ENCODE assay signal across 1 cellular context in the genomic region with DNA sequence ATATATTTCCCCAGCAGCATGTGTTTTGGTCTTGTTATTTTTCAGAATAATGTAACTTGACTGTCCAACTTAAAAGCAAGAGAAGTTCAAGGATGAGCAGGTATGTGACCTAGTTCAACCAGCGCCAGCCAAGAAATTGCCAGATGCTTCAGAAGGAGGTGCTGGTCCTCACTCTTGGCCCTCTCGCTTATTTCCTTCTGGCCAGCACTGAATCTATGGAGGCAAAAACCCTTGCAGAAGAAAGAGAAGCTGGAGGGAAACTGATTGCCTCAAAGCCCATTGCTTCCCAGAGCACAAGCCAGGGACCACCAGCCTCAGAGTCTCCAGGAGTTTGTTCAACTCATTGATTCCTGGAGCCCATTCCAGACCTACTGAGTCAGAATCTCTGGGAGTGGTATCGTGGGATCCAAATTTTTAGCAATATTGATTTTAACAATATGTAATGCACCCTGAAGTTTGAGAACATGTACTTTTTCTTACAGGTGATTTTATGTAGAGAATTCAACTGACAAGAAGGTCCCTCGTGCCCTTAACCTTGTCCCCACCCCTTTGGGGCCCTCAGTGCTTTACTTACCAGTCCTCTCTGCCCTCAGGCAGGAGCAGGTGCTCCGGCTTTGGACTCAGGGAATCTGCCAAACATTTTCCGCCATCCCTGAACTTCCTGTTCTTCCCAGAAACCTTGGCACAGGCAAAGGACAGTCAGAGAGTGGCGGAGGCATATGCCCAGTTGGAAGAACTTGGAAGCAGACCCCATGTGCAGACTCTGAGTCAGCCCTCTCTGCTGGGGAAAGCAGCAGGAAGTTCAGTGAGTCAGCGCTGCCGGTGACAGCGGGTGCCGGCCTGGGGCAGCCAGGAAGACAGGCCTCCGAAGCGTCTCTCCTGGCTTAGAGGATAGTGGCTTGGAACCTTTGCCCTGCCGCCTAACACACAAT.
TF ChIP-seq lines count a peak whose summit lies in the region.

No MANE protein-coding gene starts in this region.

TF ChIP-seq in HCT116, 20 proteins besides CTCF, POLR2A, EP300 and RAD21 (continued from another document):
- TF ChIP-seq EGR1 (IDR thresholded peaks at IDR 0.05; ENCODE audit: low read depth) (no peak), SRF (IDR thresholded peaks at IDR 0.05; ENCODE audit: low read depth) (peak; percentile 61; the same call in 1 of the 2 replicates), ELF1 (IDR thresholded peaks at IDR 0.05; ENCODE audit: borderline replicate concordance, low read depth) (peak; percentile 43; the same call in 1 of the 2 replicates), FOSL1 (IDR thresholded peaks at IDR 0.05; ENCODE audit: low read depth) (peak; percentile 95), CBX3 (IDR thresholded peaks at IDR 0.05; ENCODE audit: low read depth) (peak; percentile 98), EZH2phosphoT487 (IDR thresholded peaks at IDR 0.05; ENCODE audit: borderline replicate concordance) (no peak), YY1 (IDR thresholded peaks at IDR 0.05; ENCODE audit: extremely low read depth, insufficient replicate concordance, low read depth, low read length) (peak; percentile 79)
- TF ChIP-seq, protein P1, sequence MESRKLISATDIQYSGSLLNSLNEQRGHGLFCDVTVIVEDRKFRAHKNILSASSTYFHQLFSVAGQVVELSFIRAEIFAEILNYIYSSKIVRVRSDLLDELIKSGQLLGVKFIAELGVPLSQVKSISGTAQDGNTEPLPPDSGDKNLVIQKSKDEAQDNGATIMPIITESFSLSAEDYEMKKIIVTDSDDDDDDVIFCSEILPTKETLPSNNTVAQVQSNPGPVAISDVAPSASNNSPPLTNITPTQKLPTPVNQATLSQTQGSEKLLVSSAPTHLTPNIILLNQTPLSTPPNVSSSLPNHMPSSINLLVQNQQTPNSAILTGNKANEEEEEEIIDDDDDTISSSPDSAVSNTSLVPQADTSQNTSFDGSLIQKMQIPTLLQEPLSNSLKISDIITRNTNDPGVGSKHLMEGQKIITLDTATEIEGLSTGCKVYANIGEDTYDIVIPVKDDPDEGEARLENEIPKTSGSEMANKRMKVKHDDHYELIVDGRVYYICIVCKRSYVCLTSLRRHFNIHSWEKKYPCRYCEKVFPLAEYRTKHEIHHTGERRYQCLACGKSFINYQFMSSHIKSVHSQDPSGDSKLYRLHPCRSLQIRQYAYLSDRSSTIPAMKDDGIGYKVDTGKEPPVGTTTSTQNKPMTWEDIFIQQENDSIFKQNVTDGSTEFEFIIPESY (IDR thresholded peaks at IDR 0.05; ENCODE audit: extremely low read depth, insufficient replicate concordance, low read length): peak; percentile 61
